ENCODE assay signal across 31 cellular contexts in genomic region chr10:28431139-28431538, GRCh38.
"Had no signal": no experiment of that assay in that cellular context is flagged by ENCODE, and none has a peak within 500 bp of the region (broad histone marks: within the 10 kb centered on the region; RNA-seq: fewer than 3 reads in every experiment).

No MANE protein-coding gene starts in this region.

- H3K36me3 Mint-ChIP-seq: activated naive CD8-positive, alpha-beta T cell; mesothelial cell of epicardium; naive B cell had no signal

- DNase-seq: activated CD4-positive, alpha-beta T cell treated with anti-CD3 and anti-CD28 coated beads for 36 hours; activated CD4-positive, alpha-beta T cell treated with anti-CD3 and anti-CD28 coated beads, Interleukin-2, amount 50 U/mL, for 4 hours; activated CD4-positive, CD25-positive, alpha-beta regulatory T cell; activated effector memory CD4-positive, alpha-beta T cell treated with Interleukin-2 at 50 U/mL for 16 hours; activated naive CD4-positive, alpha-beta T cell treated with Interleukin-2 at 50 U/mL for 16 hours; activated T-cell treated with anti-CD3 and anti-CD28 coated beads for 4 hours; anterior cingulate cortex; body of pancreas; effector CD8-positive, alpha-beta T cell; esophagus squamous epithelium; foreskin melanocyte; heart right ventricle; islet precursor cell; left cardiac atrium; left ventricle myocardium superior; naive B cell; nephron progenitor cell; ovary; stimulated activated CD4-positive, alpha-beta T cell treated with anti-CD3 and anti-CD28 coated beads, Interleukin-12 subunit alpha, Interleukin-12 subunit beta, amount 100 ng/mL, for 4 hours; stimulated activated CD4-positive, alpha-beta T cell treated with anti-CD3 and anti-CD28 coated beads, Interleukin-4, amount 100 ng/mL, for 1 hour; stimulated activated naive CD8-positive, alpha-beta T cell treated with anti-CD3 and anti-CD28 coated beads, Interleukin-15, Interleukin-2, amounts not matched to agents 100 U/mL and 50 U/mL, for 24 hours; testis; transverse colon; uterus had no signal

- H3K4me3 ChIP-seq: body of pancreas, esophagus squamous epithelium, heart right ventricle, ovary, skin epidermis, testis, transverse colon, uterus had no signal

- H3K9me3 ChIP-seq: body of pancreas, esophagus squamous epithelium, neutrophil, ovary, testis, transverse colon, uterus had no signal

- H3K27ac ChIP-seq: body of pancreas, epithelial cell of prostate, esophagus squamous epithelium, heart right ventricle, neutrophil, ovary, skin epidermis, testis, transverse colon, uterus had no signal

- H3K4me1 Mint-ChIP-seq: nephron progenitor cell had no signal

- H3K36me3 ChIP-seq: esophagus squamous epithelium, heart right ventricle, neutrophil, ovary, transverse colon, uterus had no signal

- H3K4me1 ChIP-seq: testis, uterus had no signal

- ATAC-seq: activated CD4-positive, alpha-beta T cell treated with anti-CD3 and anti-CD28 coated beads for 36 hours; body of pancreas; heart right ventricle; left cardiac atrium; left ventricle myocardium superior; sciatic nerve; stimulated activated naive CD8-positive, alpha-beta T cell treated with anti-CD3 and anti-CD28 coated beads, Interleukin-15, Interleukin-2, amounts not matched to agents 100 U/mL and 50 U/mL, for 24 hours had no signal

- H3K27ac Mint-ChIP-seq: activated CD4-positive, alpha-beta T cell treated with anti-CD3 and anti-CD28 coated beads for 36 hours; activated naive CD8-positive, alpha-beta T cell; mesothelial cell of epicardium; nephron progenitor cell; progenitor cell of endocrine pancreas had no signal

- H3K4me3 Mint-ChIP-seq: activated CD4-positive, alpha-beta T cell treated with anti-CD3 and anti-CD28 coated beads for 36 hours; activated naive CD8-positive, alpha-beta T cell; mesothelial cell of epicardium; naive B cell; nephron progenitor cell had no signal

- H3K27me3 ChIP-seq: body of pancreas, esophagus squamous epithelium, heart right ventricle, neutrophil, ovary, testis, transverse colon, uterus had no signal
